In genomic region chr12:50084775-50085614, GRCh38 we compare ENCODE assay signal across 8 cellular contexts. TPM values are rescaled to one million over a fixed set of nuclear protein-coding genes. Genes with fewer than 3 reads are reported as not detected.
DNase-seq lines count a peak whose midpoint lies in the region; ATAC-seq and TF ChIP-seq lines count a peak whose summit lies in the region.

Gene SMARCD1, plus strand, starts transcription at chr12:50085342. Its CDS starts 28 bp downstream, at chr12:50085370.

- H3K27me3 ChIP-seq in adrenal gland: no peaks in the 10 kb centered on the region

- 1 to 3% (median 1%) methylated on average over 13 to 69 of the region's 69 CpGs for WGBS in adrenal gland, 4 donors

- peaks cover 21% of the 10 kb centered on the region for H3K36me3 Mint-ChIP-seq in T-cell
- peaks cover 14% of the 10 kb centered on the region for H3K36me3 Mint-ChIP-seq in progenitor cell of endocrine pancreas (ENCODE audit: insufficient read depth)

- POLR2A ChIA-PET in T-cell (lab: Charles Lee): interaction anchor here (0.5 to 1.4 kb wide), 8 partner anchors 27 to 1246 kb away, joined by 3 to 11 read pairs (median 5); partner anchors contain the start of genes COX14 (in 2 of the 2) and CERS5 (in 1 of the 2)

- intact Hi-C loops in adrenal gland (cut with DNase I) (no loop called here), left cardiac atrium (cut with DNase I) (loop anchor here in 1 of 2 donors (2.0 kb wide), 1 partner anchor 82 kb away; the partner anchor contains the start of gene CERS5)

- ATAC-seq in HG02759 (IDR thresholded peaks at IDR 0.05; ENCODE audit: unreplicated experiment): peak; percentile 91
- ATAC-seq in T-cell (replicated peaks in 1 of 4): peak; percentile 87 to 94 (median 92)
- ATAC-seq in left cardiac atrium: peak; percentile 94 to 97

- H3K27me3 Mint-ChIP-seq in T-cell (no peaks in the 10 kb centered on the region), progenitor cell of endocrine pancreas (peaks cover 9% of the 10 kb centered on the region)

- H3K9me3 Mint-ChIP-seq in T-cell: no peaks in the 10 kb centered on the region
- H3K9me3 Mint-ChIP-seq in progenitor cell of endocrine pancreas (ENCODE audit: low read depth): no peaks in the 10 kb centered on the region

- H3K9me3 ChIP-seq in adrenal gland (replicated peaks in 1 of 3): no peaks in the 10 kb centered on the region

- CTCF ChIA-PET in T-cell (lab: Charles Lee): interaction anchor here (0.6 to 6.9 kb wide), 15 partner anchors 10 to 414 kb away, joined by 3 to 94 read pairs (median 4); partner anchors contain the start of genes COX14 (in 2 of the 2) and GPD1 (in 1 of the 2)

- peaks cover 8 to 14% of the 10 kb centered on the region in 2 donors for H3K4me1 ChIP-seq in adrenal gland (replicated peaks in 1 of 2)

- H3K36me3 ChIP-seq in adrenal gland (replicated peaks in 1 of 2): peaks cover 0 to 32% of the 10 kb centered on the region in 2 donors

- H3K4me1 Mint-ChIP-seq in T-cell (peaks cover 39 to 44% (median 40%) of the 10 kb centered on the region in 3 donors), progenitor cell of endocrine pancreas (ENCODE audit: low read depth) (peaks cover 15% of the 10 kb centered on the region)

- H3K4me3 ChIP-seq in adrenal gland: peak within 1 kb of the TSS; percentile 10 to 84 (median 74)

- TF ChIP-seq CTCF in GM12873 (IDR thresholded peaks at IDR 0.05; ENCODE audit: insufficient read depth, low read depth, low read length, missing control alignments) (peak; percentile 67), adrenal gland (IDR thresholded peaks at IDR 0.05) (no peak), progenitor cell of endocrine pancreas (IDR thresholded peaks at IDR 0.05; ENCODE audit: unreplicated experiment) (peak; percentile 56)

- peak within 1 kb of the TSS; percentile 80 to 95 (median 94) for H3K27ac ChIP-seq in adrenal gland

- H3K4me3 Mint-ChIP-seq in T-cell (peak within 1 kb of the TSS; percentile 87 to 93 (median 87)), progenitor cell of endocrine pancreas (ENCODE audit: low read depth) (peak within 1 kb of the TSS; percentile 94)

- TF ChIP-seq POLR2A in adrenal gland (IDR thresholded peaks at IDR 0.05): peak in 1 of 2 donors; percentile 63

- peak; percentile 84 for DNase-seq in NCI-H1417 treated with DMSO at 0.1 percent for 48 hours (lab: John Stamatoyannopoulos, UW)
- DNase-seq in T-cell: peak; percentile 68 to 86 (median 77)
- DNase-seq in adrenal gland: peak; percentile 85 to 94 (median 89)
- DNase-seq in left cardiac atrium: peak; percentile 94
- peak; percentile 86 for DNase-seq in progenitor cell of endocrine pancreas (ENCODE audit: low spot score, unreplicated experiment)
- DNase-seq in ureter (ENCODE audit: low spot score): peak; percentile 90

- peak within 1 kb of the TSS; percentile 93 to 98 for H3K27ac Mint-ChIP-seq in T-cell
- H3K27ac Mint-ChIP-seq in progenitor cell of endocrine pancreas: peak within 1 kb of the TSS; percentile 98

RNA-seq across cellular contexts. Expression of gene SMARCD1, which starts in this region (rescaled TPM):
- 10 to 100 TPM; 71.8 to 79.8 (median 78.8) TPM for total RNA-seq in T-cell
- total RNA-seq in adrenal gland: 10 to 100 TPM; 25.0 to 64.3 (median 54.6) TPM
- 10 to 100 TPM; 22.9 to 65.0 (median 24.0) TPM for polyA plus RNA-seq in adrenal gland
- total RNA-seq in left cardiac atrium: 10 to 100 TPM; 18.3 to 27.7 TPM
- 160 and 167 TPM in 2 replicates for total RNA-seq in progenitor cell of endocrine pancreas
- total RNA-seq in ureter: 64.5 TPM

Comparison
In these comparisons a context has a peak if more than half of its experiments do, and no peak if none do; other contexts are left out.
1. Peak in every context shown above with its lines: DNase-seq, ATAC-seq, H3K4me3 ChIP-seq and H3K27ac ChIP-seq.
2. CTCF ChIP-seq: peak in GM12873 (single experiment) and progenitor cell of endocrine pancreas (single experiment); none in adrenal gland (0 of 6).